In the genomic region with DNA sequence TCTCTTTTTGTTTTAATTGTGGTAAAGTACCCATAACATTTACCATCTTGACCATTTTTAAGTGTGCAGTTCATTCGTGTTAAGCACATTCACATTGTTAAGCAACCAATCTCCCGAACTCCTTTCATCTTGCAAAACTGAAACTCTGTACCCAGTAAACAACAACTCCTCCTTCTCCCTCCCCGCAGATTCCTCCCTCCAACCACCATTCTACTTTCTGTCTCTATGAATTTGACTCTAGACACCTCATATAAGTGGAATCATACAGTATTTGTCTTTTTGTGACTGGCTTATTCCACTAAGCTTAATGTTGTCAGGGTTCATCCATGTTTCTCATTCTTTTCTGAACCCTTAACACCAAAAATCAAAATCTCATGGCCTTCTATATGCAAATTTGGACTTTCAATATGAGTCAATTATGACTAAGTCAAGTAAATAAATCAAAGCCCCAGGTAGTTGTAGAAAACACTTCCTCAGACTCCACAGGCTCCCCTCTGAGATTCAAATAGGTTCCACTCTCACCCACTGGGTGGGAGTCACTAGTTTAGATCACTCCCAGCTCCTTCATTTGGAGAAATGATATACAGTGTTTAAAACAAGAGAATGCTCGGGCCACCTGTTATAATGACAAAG, we compare ENCODE assay signal across 11 cellular contexts. TPM values are rescaled to one million over a fixed set of nuclear protein-coding genes. Genes with fewer than 3 reads are reported as not detected.
DNase-seq lines count a peak whose midpoint lies in the region; ATAC-seq and TF ChIP-seq lines count a peak whose summit lies in the region.
"Had no signal": no experiment of that assay in that cellular context is flagged by ENCODE, and none has a peak within 500 bp of the region (broad histone marks: within the 10 kb centered on the region; RNA-seq: fewer than 3 reads in every experiment).

No MANE protein-coding gene starts in this region.

- H3K36me3 Mint-ChIP-seq in activated CD4-positive, alpha-beta T cell treated with anti-CD3 and anti-CD28 coated beads for 36 hours (ENCODE audit: low read depth), result no peaks in the 10 kb centered on the region
- H3K36me3 Mint-ChIP-seq in effector memory CD8-positive, alpha-beta T cell (ENCODE audit: insufficient read depth), result peaks cover 27% of the 10 kb centered on the region
- H3K36me3 Mint-ChIP-seq in Caco-2 (ENCODE audit: insufficient read depth, unreplicated experiment), result no peaks in the 10 kb centered on the region

- CTCF ChIA-PET in activated CD4-positive, alpha-beta T cell treated with anti-CD3 and anti-CD28 coated beads for 36 hours (lab: Charles Lee), result interaction anchor here (0.7 kb wide), 1 partner anchor 12 kb away, joined by 3 read pairs; no protein-coding TSS in a partner anchor
- CTCF ChIA-PET in Caco-2 (lab: Charles Lee), result no interaction called here

- no peak for TF ChIP-seq CTCF in Caco-2 (IDR thresholded peaks at IDR 0.05; ENCODE audit: insufficient read depth in 1 of 2, low read depth in 1 of 2, low read length in 1 of 2, severe bottlenecking in 1 of 2, unreplicated experiment in 1 of 2)

- no peak overlapping the region for H3K27ac Mint-ChIP-seq in activated CD4-positive, alpha-beta T cell treated with anti-CD3 and anti-CD28 coated beads for 36 hours
- H3K27ac Mint-ChIP-seq in effector memory CD8-positive, alpha-beta T cell, result peak overlapping the region; percentile 21 to 81
- H3K27ac Mint-ChIP-seq in Caco-2 (ENCODE audit: unreplicated experiment), result no peak overlapping the region

- DNase-seq in activated CD4-positive, alpha-beta T cell treated with anti-CD3 and anti-CD28 coated beads for 36 hours, result no peak
- DNase-seq in activated CD4-positive, alpha-beta T cell treated with anti-CD3 and anti-CD28 coated beads for 48 hours, result no peak
- no peak for DNase-seq in effector memory CD8-positive, alpha-beta T cell
- DNase-seq in GDM1 (lab: John Stamatoyannopoulos, UW) (no peak), Caco-2 (no peak)
- DNase-seq: cortex of kidney had no signal

- H3K4me1 ChIP-seq in Caco-2, result no peaks in the 10 kb centered on the region

- POLR2A ChIA-PET in activated CD4-positive, alpha-beta T cell treated with anti-CD3 and anti-CD28 coated beads for 36 hours (lab: Charles Lee), result no interaction called here
- POLR2A ChIA-PET in Caco-2 (lab: Charles Lee), result no interaction called here

- no peaks in the 10 kb centered on the region for H3K36me3 ChIP-seq in Caco-2 (ENCODE audit: control insufficient read depth, insufficient read depth, low read length)

- no peak overlapping the region for H3K4me3 ChIP-seq in Caco-2 (ENCODE audit: low read depth, low read length)
- H3K4me3 ChIP-seq: skin epidermis had no signal

- H3K9me3 ChIP-seq in Caco-2, result no peaks in the 10 kb centered on the region

- peak; percentile 72 for ATAC-seq in activated CD4-positive, alpha-beta T cell treated with anti-CD3 and anti-CD28 coated beads for 36 hours
- ATAC-seq in GM21390 (IDR thresholded peaks at IDR 0.05; ENCODE audit: unreplicated experiment), result peak; percentile 72
- ATAC-seq in HG03342 (IDR thresholded peaks at IDR 0.05; ENCODE audit: unreplicated experiment), result peak; percentile 73
- peak; percentile 80 for ATAC-seq in effector memory CD8-positive, alpha-beta T cell (replicated peaks)
- ATAC-seq in HG03045 (IDR thresholded peaks at IDR 0.05; ENCODE audit: unreplicated experiment), result no peak
- ATAC-seq: SK-N-SH treated with all-trans-retinoic acid at 6 μM for 48 hours had no signal

- BruUV-seq in Caco-2 (replicated peaks; lab: Mats Ljungman, UMichigan), result no TSS peak

- H3K27me3 ChIP-seq in Caco-2 (replicated peaks; ENCODE audit: control insufficient read depth, insufficient read depth, low read length), result no peaks in the 10 kb centered on the region

- peaks cover 6% of the 10 kb centered on the region for H3K27me3 Mint-ChIP-seq in activated CD4-positive, alpha-beta T cell treated with anti-CD3 and anti-CD28 coated beads for 36 hours
- no peaks in the 10 kb centered on the region for H3K27me3 Mint-ChIP-seq in effector memory CD8-positive, alpha-beta T cell
- no peaks in the 10 kb centered on the region for H3K27me3 Mint-ChIP-seq in Caco-2 (ENCODE audit: insufficient read depth, unreplicated experiment)

- no peaks in the 10 kb centered on the region for H3K9me3 Mint-ChIP-seq in activated CD4-positive, alpha-beta T cell treated with anti-CD3 and anti-CD28 coated beads for 36 hours (ENCODE audit: low read depth)
- H3K9me3 Mint-ChIP-seq in effector memory CD8-positive, alpha-beta T cell, result no peaks in the 10 kb centered on the region
- no peaks in the 10 kb centered on the region for H3K9me3 Mint-ChIP-seq in Caco-2 (ENCODE audit: unreplicated experiment)

- H3K4me3 Mint-ChIP-seq in activated CD4-positive, alpha-beta T cell treated with anti-CD3 and anti-CD28 coated beads for 36 hours, result no peak overlapping the region
- peak overlapping the region; percentile 32 to 42 for H3K4me3 Mint-ChIP-seq in effector memory CD8-positive, alpha-beta T cell
- H3K4me3 Mint-ChIP-seq in Caco-2 (ENCODE audit: unreplicated experiment), result no peak overlapping the region

- H3K4me1 Mint-ChIP-seq in activated CD4-positive, alpha-beta T cell treated with anti-CD3 and anti-CD28 coated beads for 36 hours, result peaks cover 26% of the 10 kb centered on the region
- H3K4me1 Mint-ChIP-seq in effector memory CD8-positive, alpha-beta T cell (ENCODE audit: low read depth in 2 of 2), result peaks cover 20 to 23% of the 10 kb centered on the region in 2 donors
- no peaks in the 10 kb centered on the region for H3K4me1 Mint-ChIP-seq in Caco-2 (ENCODE audit: low read depth, unreplicated experiment)

- intact Hi-C loops in activated CD4-positive, alpha-beta T cell treated with anti-CD3 and anti-CD28 coated beads for 36 hours (cut with DNase I, micrococcal nuclease), result loop anchor here in 1 of 2 experiments (5.0 kb wide), 2 partner anchors 39 to 131 kb away; no protein-coding TSS in a partner anchor
- intact Hi-C loops in Caco-2 (cut with micrococcal nuclease; ENCODE audit: unreplicated experiment), result no loop called here

RNA-seq across cellular contexts. Expression of gene RTL5, which starts 9.8 kb away (rescaled TPM):
- total RNA-seq in activated CD4-positive, alpha-beta T cell treated with anti-CD3 and anti-CD28 coated beads for 36 hours, result under 1 TPM; 0.14 to 0.33 TPM
- total RNA-seq in Caco-2 (2022), result 2.2 and 2.5 TPM in 2 replicates

RNA-seq across cellular contexts. Expression of gene PIN4, which starts 40.1 kb away (rescaled TPM):
- 1 to 10 TPM; 2.3 to 3.2 TPM for total RNA-seq in activated CD4-positive, alpha-beta T cell treated with anti-CD3 and anti-CD28 coated beads for 36 hours
- 11.7 and 12.2 TPM in 2 replicates for total RNA-seq in Caco-2 (2022)

Comparison
In these comparisons a context has a peak if more than half of its experiments do, and no peak if none do; other contexts are left out.
1. H3K27ac Mint-ChIP-seq: peak in effector memory CD8-positive, alpha-beta T cell (2 of 2); none in activated CD4-positive, alpha-beta T cell treated with anti-CD3 and anti-CD28 coated beads for 36 hours (single experiment) and Caco-2 (single experiment).
2. H3K4me3 Mint-ChIP-seq: peak in effector memory CD8-positive, alpha-beta T cell (2 of 2); none in activated CD4-positive, alpha-beta T cell treated with anti-CD3 and anti-CD28 coated beads for 36 hours (single experiment) and Caco-2 (single experiment).